In genomic region chr19:46880440-46880839, GRCh38 we compare ENCODE assay signal across 35 cellular contexts.
"Had no signal": no experiment of that assay in that cellular context is flagged by ENCODE, and none has a peak within 500 bp of the region (broad histone marks: within the 10 kb centered on the region; RNA-seq: fewer than 3 reads in every experiment).

No MANE protein-coding gene starts in this region.

- H3K27me3 ChIP-seq: breast epithelium, neutrophil, pancreas, stomach, thyroid gland, upper lobe of left lung had no signal

- H3K27me3 Mint-ChIP-seq: activated T-cell treated with anti-CD3 and anti-CD28 coated beads, Interleukin-2, amount 50 U/mL, for 24 hours; activated T-helper 17 cell treated with anti-CD3 and anti-CD28 coated beads, Interleukin-2, amount 50 U/mL, for 72 hours; dendritic cell treated with granulocyte-macrophage colony-stimulating factor and Interleukin-4, amounts not matched to agents 40 ng/mL and 50 ng/mL, for 4 days; naive B cell; stimulated activated memory B cell treated with anti-CD40 and anti-IgM and Interleukin-4, amounts not matched to agents 10 μg/mL and 1 μg/mL and 100 μg/mL, for 72 hours had no signal

- H3K4me1 ChIP-seq: pancreas, prostate gland, thyroid gland had no signal

- H3K9me3 ChIP-seq: breast epithelium, neutrophil, pancreas, prostate gland, stomach, thyroid gland, upper lobe of left lung had no signal

- H3K27ac ChIP-seq: breast epithelium, neutrophil, pancreas, prostate gland, stomach, thyroid gland, upper lobe of left lung had no signal

- H3K4me3 Mint-ChIP-seq: activated T-cell treated with anti-CD3 and anti-CD28 coated beads, Interleukin-2, amount 50 U/mL, for 24 hours; activated T-helper 17 cell treated with anti-CD3 and anti-CD28 coated beads, Interleukin-2, amount 50 U/mL, for 72 hours; dendritic cell treated with granulocyte-macrophage colony-stimulating factor and Interleukin-4, amounts not matched to agents 40 ng/mL and 50 ng/mL, for 4 days; endodermal cell; mesothelial cell of epicardium; naive B cell; nephron progenitor cell; stimulated activated memory B cell treated with anti-CD40 and anti-IgM and Interleukin-4, amounts not matched to agents 10 μg/mL and 1 μg/mL and 100 μg/mL, for 72 hours; T-helper 2 cell treated with Interferon-gamma antibody and Interleukin-4, amounts not matched to agents 5 μg/mL and 100 μg/mL, for 36 hours had no signal

- DNase-seq: activated CD4-positive, alpha-beta T cell treated with anti-CD3 and anti-CD28 coated beads for 48 hours; activated CD4-positive, alpha-beta T cell treated with anti-CD3 and anti-CD28 coated beads, Interleukin-2, amount 50 U/mL, for 48 hours; activated CD8-positive, alpha-beta memory T cell treated with anti-CD3 and anti-CD28 coated beads, Interleukin-2, amount 50 U/mL, for 48 hours; activated gamma-delta T cell treated with Interleukin-2 at 50 U/mL for 16 hours; activated naive CD4-positive, alpha-beta T cell treated with anti-CD3 and anti-CD28 coated beads, Interleukin-2, amount 50 U/mL, for 16 hours; activated T-cell treated with anti-CD3 and anti-CD28 coated beads, Interleukin-2, amount 50 U/mL, for 24 hours; amniotic stem cell; central memory CD4-positive, alpha-beta T cell; foreskin fibroblast; hippocampal formation; left cardiac atrium; left ventricle myocardium superior; naive B cell; nephron progenitor cell; pancreas; retina; stimulated activated CD4-positive, alpha-beta T cell treated with anti-CD3 and anti-CD28 coated beads, Interleukin-1b, Interleukin-23, amount 100 ng/mL, for 48 hours; stimulated activated CD4-positive, alpha-beta T cell treated with anti-CD3 and anti-CD28 coated beads, Interleukin-4, amount 100 ng/mL, for 4 hours; stimulated activated CD8-positive, alpha-beta memory T cell treated with anti-CD3 and anti-CD28 coated beads, Interleukin-4, amount 100 ng/mL, for 48 hours; stomach; thyroid gland; upper lobe of left lung had no signal

- H3K4me1 Mint-ChIP-seq: activated T-helper 17 cell treated with anti-CD3 and anti-CD28 coated beads, Interleukin-2, amount 50 U/mL, for 72 hours; stimulated activated memory B cell treated with anti-CD40 and anti-IgM and Interleukin-4, amounts not matched to agents 10 μg/mL and 1 μg/mL and 100 μg/mL, for 72 hours had no signal

- ATAC-seq: activated CD4-positive, CD25-positive, alpha-beta regulatory T cell treated with anti-CD3 and anti-CD28 coated beads, Interleukin-2, amount 50 U/mL, for 24 hours; activated T-helper 17 cell treated with anti-CD3 and anti-CD28 coated beads, Interleukin-2, amount 50 U/mL, for 72 hours; esophagus mucosa; left cardiac atrium; left ventricle myocardium superior; pancreas; sciatic nerve; stimulated activated memory B cell treated with anti-CD40 and anti-IgM and Interleukin-4, amounts not matched to agents 10 μg/mL and 1 μg/mL and 100 μg/mL, for 72 hours had no signal

- H3K4me2 ChIP-seq: smooth muscle cell had no signal

- H3K4me3 ChIP-seq: breast epithelium, pancreas, prostate gland, smooth muscle cell, stomach, thyroid gland, upper lobe of left lung had no signal

- H3K36me3 Mint-ChIP-seq: naive B cell; stimulated activated memory B cell treated with anti-CD40 and anti-IgM and Interleukin-4, amounts not matched to agents 10 μg/mL and 1 μg/mL and 100 μg/mL, for 72 hours had no signal

- H3K36me3 ChIP-seq: breast epithelium, neutrophil, pancreas, prostate gland, stomach, thyroid gland, upper lobe of left lung had no signal

- H3K27ac Mint-ChIP-seq: activated T-cell treated with anti-CD3 and anti-CD28 coated beads, Interleukin-2, amount 50 U/mL, for 24 hours; activated T-helper 17 cell treated with anti-CD3 and anti-CD28 coated beads, Interleukin-2, amount 50 U/mL, for 72 hours; dendritic cell treated with granulocyte-macrophage colony-stimulating factor and Interleukin-4, amounts not matched to agents 40 ng/mL and 50 ng/mL, for 4 days; endodermal cell; mesothelial cell of epicardium; naive B cell; nephron progenitor cell; stimulated activated memory B cell treated with anti-CD40 and anti-IgM and Interleukin-4, amounts not matched to agents 10 μg/mL and 1 μg/mL and 100 μg/mL, for 72 hours; T-helper 2 cell treated with Interferon-gamma antibody and Interleukin-4, amounts not matched to agents 5 μg/mL and 100 μg/mL, for 36 hours had no signal

- H3K9me3 Mint-ChIP-seq: activated T-cell treated with anti-CD3 and anti-CD28 coated beads, Interleukin-2, amount 50 U/mL, for 24 hours; activated T-helper 17 cell treated with anti-CD3 and anti-CD28 coated beads, Interleukin-2, amount 50 U/mL, for 72 hours; dendritic cell treated with granulocyte-macrophage colony-stimulating factor and Interleukin-4, amounts not matched to agents 40 ng/mL and 50 ng/mL, for 4 days; endodermal cell; mesothelial cell of epicardium; naive B cell; nephron progenitor cell; stimulated activated memory B cell treated with anti-CD40 and anti-IgM and Interleukin-4, amounts not matched to agents 10 μg/mL and 1 μg/mL and 100 μg/mL, for 72 hours; T-helper 2 cell treated with Interferon-gamma antibody and Interleukin-4, amounts not matched to agents 5 μg/mL and 100 μg/mL, for 36 hours had no signal
